Comparison of ENCODE assay signal across 20 cellular contexts in the genomic region with DNA sequence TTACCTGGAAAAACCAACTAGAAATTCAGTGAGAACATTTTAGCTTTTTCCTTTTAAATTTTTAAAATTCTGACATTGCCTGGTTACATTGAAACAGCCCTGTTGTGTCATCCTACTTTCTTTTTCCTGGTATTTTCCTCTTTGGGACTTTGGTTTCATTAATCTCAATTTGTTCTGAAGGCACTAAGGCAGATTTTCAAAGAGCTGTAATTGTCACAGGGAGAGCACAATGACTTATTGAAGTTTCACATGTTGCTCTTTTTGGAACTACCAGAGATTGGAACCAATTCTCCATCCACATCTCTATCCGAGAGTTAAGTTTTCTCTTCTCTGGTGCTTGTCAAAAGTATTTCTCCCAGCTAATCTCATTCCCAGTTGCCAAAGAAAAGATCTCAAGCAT.
DNase-seq lines count a peak whose midpoint lies in the region; ATAC-seq, FAIRE-seq and TF ChIP-seq lines count a peak whose summit lies in the region.
"Had no signal": no experiment of that assay in that cellular context is flagged by ENCODE, and none has a peak within 500 bp of the region (broad histone marks: within the 10 kb centered on the region; RNA-seq: fewer than 3 reads in every experiment).

No MANE protein-coding gene starts in this region.

- 92% methylated on average over 1 of the region's 1 CpG for WGBS in mesenchymal stem cell
- 81% methylated on average over 1 of the region's 1 CpG for WGBS in hepatocyte (ENCODE audit: low lambda C conversion rate, missing lambda C conversion rate)

- no peaks in the 10 kb centered on the region for H3K27me3 Mint-ChIP-seq in stimulated activated memory B cell treated with anti-CD40 and anti-IgM and Interleukin-4, amounts not matched to agents 10 μg/mL and 1 μg/mL and 100 μg/mL, for 72 hours

- H4K20me1 ChIP-seq in fibroblast of lung (ENCODE audit: control insufficient read depth, extremely low read depth, insufficient read depth, low read length), result no peaks in the 10 kb centered on the region
- no peaks in the 10 kb centered on the region for H4K20me1 ChIP-seq in hepatocyte (ENCODE audit: insufficient read depth, poor library complexity, severe bottlenecking)

- ATAC-seq in stimulated activated memory B cell treated with anti-CD40 and anti-IgM and Interleukin-4, amounts not matched to agents 10 μg/mL and 1 μg/mL and 100 μg/mL, for 72 hours, result no peak
- ATAC-seq in GM21737 (IDR thresholded peaks at IDR 0.05; ENCODE audit: unreplicated experiment), result no peak

- H3K9ac ChIP-seq in fibroblast of lung (ENCODE audit: insufficient read depth, low read length) (no peak overlapping the region), mesenchymal stem cell (ENCODE audit: low read length) (no peak overlapping the region)

- H2AFZ ChIP-seq in fibroblast of lung (ENCODE audit: low read length), result no peak overlapping the region
- H2AFZ ChIP-seq in mesenchymal stem cell (ENCODE audit: low read depth, low read length), result no peak overlapping the region
- H2AFZ ChIP-seq in hepatocyte, result no peak overlapping the region

- no peak overlapping the region for H4K8ac ChIP-seq in mesenchymal stem cell (ENCODE audit: low read length)

- intact Hi-C loops in ascending aorta (cut with DNase I), result loop anchor here (2.0 to 5.0 kb wide), 2 partner anchors 144 to 812 kb away; partner anchors contain the start of genes MED13 and TBX2

- H3K4me2 ChIP-seq in fibroblast of lung (ENCODE audit: extremely low read depth, insufficient read depth, low read length), result peak overlapping the region; percentile 26
- H3K4me2 ChIP-seq in mesenchymal stem cell (ENCODE audit: low read length, poor library complexity, severe bottlenecking), result no peak overlapping the region
- H3K4me2 ChIP-seq in hepatocyte, result no peak overlapping the region

- no peaks in the 10 kb centered on the region for H3K79me2 ChIP-seq in fibroblast of lung (ENCODE audit: control insufficient read depth, insufficient read depth, low read length)
- no peaks in the 10 kb centered on the region for H3K79me2 ChIP-seq in hepatocyte

- no peak overlapping the region for H4K91ac ChIP-seq in mesenchymal stem cell (ENCODE audit: low read length)

- H2BK12ac ChIP-seq in mesenchymal stem cell (ENCODE audit: low read length in 2 of 2), result peak overlapping the region in 1 of 2 experiments; percentile 84

- peaks cover 7% of the 10 kb centered on the region for H3K4me1 Mint-ChIP-seq in stimulated activated memory B cell treated with anti-CD40 and anti-IgM and Interleukin-4, amounts not matched to agents 10 μg/mL and 1 μg/mL and 100 μg/mL, for 72 hours

- H3K27me3 ChIP-seq in ascending aorta, result no peaks in the 10 kb centered on the region
- H3K27me3 ChIP-seq in fibroblast of lung (ENCODE audit: control insufficient read depth, insufficient read depth, low read length), result no peaks in the 10 kb centered on the region
- H3K27me3 ChIP-seq in mesenchymal stem cell (ENCODE audit: control insufficient read depth in 1 of 2, insufficient read depth in 1 of 2, low read length in 2 of 2), result no peaks in the 10 kb centered on the region
- no peaks in the 10 kb centered on the region for H3K27me3 ChIP-seq in hepatocyte
- H3K27me3 ChIP-seq: SJCRH30 had no signal

- peaks cover 6% of the 10 kb centered on the region for H3K36me3 Mint-ChIP-seq in stimulated activated memory B cell treated with anti-CD40 and anti-IgM and Interleukin-4, amounts not matched to agents 10 μg/mL and 1 μg/mL and 100 μg/mL, for 72 hours
- H3K36me3 Mint-ChIP-seq: CD4-positive, CD25-positive, alpha-beta regulatory T cell had no signal

- H3K79me1 ChIP-seq in mesenchymal stem cell (replicated peaks; ENCODE audit: low read length, poor library complexity, severe bottlenecking), result no peaks in the 10 kb centered on the region

- no peak overlapping the region for H3K14ac ChIP-seq in mesenchymal stem cell (ENCODE audit: low read length in 2 of 2)

- DNase-seq in ascending aorta (ENCODE audit: low spot score in 2 of 2) (no peak), fibroblast of lung (ENCODE audit: low read depth in 2 of 2) (no peak), mesenchymal stem cell (peak; percentile 45), GM19239 (ENCODE audit: insufficient read length, low spot score) (no peak), hepatocyte (ENCODE audit: low spot score) (no peak), hippocampal formation (lab: John Stamatoyannopoulos, UW) (no peak)
- DNase-seq: ACHN; AML-193; CD4-positive, CD25-positive, alpha-beta regulatory T cell; DMS153; HCEC 1CT; NCI-H187 treated with DMSO at 0.1 percent for 48 hours; NCI-H345; NCI-H69; NK-92 treated with Interleukin-12 subunit alpha and Interleukin-12 subunit beta, amount 100 ng/mL, for 24 hours; OCI-M1; SJCRH30 had no signal

- H2BK15ac ChIP-seq in mesenchymal stem cell (ENCODE audit: low read depth, poor library complexity, severe bottlenecking), result no peak overlapping the region

- no peak overlapping the region for H2AK5ac ChIP-seq in mesenchymal stem cell (ENCODE audit: low read length, severe bottlenecking)

- no peaks in the 10 kb centered on the region for H3K9me3 Mint-ChIP-seq in stimulated activated memory B cell treated with anti-CD40 and anti-IgM and Interleukin-4, amounts not matched to agents 10 μg/mL and 1 μg/mL and 100 μg/mL, for 72 hours
- H3K9me3 Mint-ChIP-seq: CD4-positive, CD25-positive, alpha-beta regulatory T cell had no signal

- no peak overlapping the region for H3K4ac ChIP-seq in mesenchymal stem cell (ENCODE audit: low read depth in 1 of 2, low read length in 2 of 2)

- no peak for TF ChIP-seq CTCF in ascending aorta (IDR thresholded peaks at IDR 0.05)
- no peak for TF ChIP-seq CTCF in fibroblast of lung (conservative IDR thresholded peaks at IDR 0.05 in 1 of 2, IDR thresholded peaks at IDR 0.05 in 1 of 2; ENCODE audit: low read depth in 1 of 2, low read length in 2 of 2)
- no peak for TF ChIP-seq CTCF in hepatocyte (IDR thresholded peaks at IDR 0.05; ENCODE audit: poor library complexity)

- FAIRE-seq in GM19239 (lab: Jason Lieb, UNC), result no peak

- peak overlapping the region; percentile 23 for H3K27ac Mint-ChIP-seq in stimulated activated memory B cell treated with anti-CD40 and anti-IgM and Interleukin-4, amounts not matched to agents 10 μg/mL and 1 μg/mL and 100 μg/mL, for 72 hours

- no peak overlapping the region for H3K4me3 ChIP-seq in ascending aorta
- H3K4me3 ChIP-seq in fibroblast of lung (replicated peaks in 1 of 4; ENCODE audit: control extremely low read depth in 1 of 4, insufficient read depth in 1 of 4, low read depth in 3 of 4, low read length in 4 of 4), result no peak overlapping the region
- H3K4me3 ChIP-seq in mesenchymal stem cell (ENCODE audit: insufficient read depth in 1 of 2, low read depth in 1 of 2, low read length in 2 of 2), result no peak overlapping the region
- no peak overlapping the region for H3K4me3 ChIP-seq in hepatocyte
- H3K4me3 ChIP-seq: SJCRH30 had no signal

- no peak overlapping the region for H3K4me3 Mint-ChIP-seq in stimulated activated memory B cell treated with anti-CD40 and anti-IgM and Interleukin-4, amounts not matched to agents 10 μg/mL and 1 μg/mL and 100 μg/mL, for 72 hours
- H3K4me3 Mint-ChIP-seq: CD4-positive, CD25-positive, alpha-beta regulatory T cell had no signal

- H3K27ac ChIP-seq in ascending aorta (peak overlapping the region; percentile 42 to 58), fibroblast of lung (ENCODE audit: insufficient read depth, low read length) (peak overlapping the region; percentile 10), mesenchymal stem cell (ENCODE audit: low read length, poor library complexity, severe bottlenecking) (no peak overlapping the region), hepatocyte (no peak overlapping the region)
- H3K27ac ChIP-seq: SJCRH30 had no signal

- H3K4me1 ChIP-seq in ascending aorta, result peaks cover 6 to 46% of the 10 kb centered on the region in 2 donors
- H3K4me1 ChIP-seq in fibroblast of lung (ENCODE audit: control insufficient read depth, extremely low read depth, insufficient read depth, low read length), result peaks cover 30% of the 10 kb centered on the region
- peaks cover 3% of the 10 kb centered on the region for H3K4me1 ChIP-seq in mesenchymal stem cell (ENCODE audit: control insufficient read depth, insufficient read depth, low read depth, low read length)
- H3K4me1 ChIP-seq in hepatocyte (ENCODE audit: insufficient read depth), result peaks cover 51% of the 10 kb centered on the region

- H3K9me3 ChIP-seq in ascending aorta (no peaks in the 10 kb centered on the region), fibroblast of lung (ENCODE audit: control insufficient read depth, insufficient read depth, low read depth, low read length) (no peaks in the 10 kb centered on the region), mesenchymal stem cell (ENCODE audit: control insufficient read depth, low read length) (no peaks in the 10 kb centered on the region), hepatocyte (ENCODE audit: low read depth) (no peaks in the 10 kb centered on the region)
- H3K9me3 ChIP-seq: Caco-2, SJCRH30 had no signal

- peak overlapping the region in 1 of 2 experiments; percentile 52 for H3K18ac ChIP-seq in mesenchymal stem cell (ENCODE audit: low read depth in 1 of 2, low read length in 2 of 2)

- no peaks in the 10 kb centered on the region for H3K9me2 ChIP-seq in hepatocyte (replicated peaks; ENCODE audit: insufficient read depth)

- no peak overlapping the region for H2BK5ac ChIP-seq in mesenchymal stem cell (ENCODE audit: low read depth, low read length, poor library complexity, severe bottlenecking)

- H3K36me3 ChIP-seq in ascending aorta (no peaks in the 10 kb centered on the region), fibroblast of lung (ENCODE audit: control insufficient read depth, insufficient read depth, low read length) (no peaks in the 10 kb centered on the region), mesenchymal stem cell (ENCODE audit: control insufficient read depth in 1 of 2, insufficient read depth in 2 of 2, low read depth in 1 of 2, low read length in 2 of 2) (no peaks in the 10 kb centered on the region), hepatocyte (replicated peaks; ENCODE audit: insufficient read depth, low read depth) (no peaks in the 10 kb centered on the region)
- H3K36me3 ChIP-seq: SJCRH30 had no signal

- peak overlapping the region; percentile 11 for H2BK120ac ChIP-seq in mesenchymal stem cell (ENCODE audit: low read depth, low read length)

- H3K23ac ChIP-seq in mesenchymal stem cell (ENCODE audit: low read length in 2 of 2), result no peak overlapping the region

Comparison
In these comparisons a context has a peak if more than half of its experiments do, and no peak if none do; other contexts are left out.
1. H3K27ac ChIP-seq: peak in ascending aorta (2 of 2) and fibroblast of lung (single experiment); none in mesenchymal stem cell (single experiment) and hepatocyte (single experiment).